In genomic region chr15:100042558-100042957, GRCh38 we compare ENCODE assay signal across 19 cellular contexts.
DNase-seq lines count a peak whose midpoint lies in the region; ATAC-seq and TF ChIP-seq lines count a peak whose summit lies in the region.
"Had no signal": no experiment of that assay in that cellular context is flagged by ENCODE, and none has a peak within 500 bp of the region (broad histone marks: within the 10 kb centered on the region; RNA-seq: fewer than 3 reads in every experiment).

No MANE protein-coding gene starts in this region.

- peaks cover 2 to 4% of the 10 kb centered on the region in 2 donors for H3K36me3 Mint-ChIP-seq in activated T-cell treated with anti-CD3 and anti-CD28 coated beads, Interleukin-2, amount 50 U/mL, for 72 hours (ENCODE audit: insufficient read depth in 2 of 2)
- peaks cover 4% of the 10 kb centered on the region for H3K36me3 Mint-ChIP-seq in activated naive CD4-positive, alpha-beta T cell treated with anti-CD3 and anti-CD28 coated beads, Interleukin-2, amount 10 ng/mL, durations not matched to agents 7 days and 5 days
- H3K36me3 Mint-ChIP-seq: stimulated activated memory B cell treated with anti-CD40 and anti-IgM and Interleukin-4, amounts not matched to agents 10 μg/mL and 1 μg/mL and 100 μg/mL, for 72 hours had no signal

- H3K27ac ChIP-seq in HCT116 (ENCODE audit: low read depth, low read length): peak overlapping the region; percentile 63
- peak overlapping the region; percentile 91 for H3K27ac ChIP-seq in PC-3 (ENCODE audit: low read length)

- RAD21 ChIA-PET in HCT116 (lab: Charles Lee; ENCODE audit: low non-redundant PET in 1 of 2, low total read pairs in 2 of 2, uncharacterized antibody in 2 of 2, unreplicated experiment in 2 of 2): no interaction called here

- no peak for TF ChIP-seq POLR2A in HCT116 (IDR thresholded peaks at IDR 0.05; ENCODE audit: borderline replicate concordance, extremely low read depth, insufficient read depth, insufficient read length)

- H3K9ac ChIP-seq in HCT116 (ENCODE audit: low read length) (peak overlapping the region; percentile 46), PC-3 (ENCODE audit: low read length) (peak overlapping the region; percentile 30)

- POLR2A ChIA-PET in HCT116 (lab: Charles Lee) (no interaction called here), PC-3 (lab: Charles Lee; ENCODE audit: unreplicated experiment) (no interaction called here)

- BruUV-seq in HCT116 (replicated peaks; lab: Mats Ljungman, UMichigan): no TSS peak
- BruUV-seq in PC-3 (replicated peaks; lab: Mats Ljungman, UMichigan): no TSS peak

- H3K9me3 ChIP-seq in HCT116 (ENCODE audit: control insufficient read depth in 1 of 2, insufficient read depth in 1 of 2, low read depth in 1 of 2, low read length in 2 of 2): no peaks in the 10 kb centered on the region
- H3K9me3 ChIP-seq in PC-3 (ENCODE audit: low read length): no peaks in the 10 kb centered on the region
- H3K9me3 ChIP-seq: right atrium auricular region, uterus had no signal

- no peak overlapping the region for H3K27ac Mint-ChIP-seq in activated T-cell treated with anti-CD3 and anti-CD28 coated beads, Interleukin-2, amount 50 U/mL, for 72 hours
- no peak overlapping the region for H3K27ac Mint-ChIP-seq in activated naive CD4-positive, alpha-beta T cell treated with anti-CD3 and anti-CD28 coated beads, Interleukin-2, amount 10 ng/mL, durations not matched to agents 7 days and 5 days
- H3K27ac Mint-ChIP-seq: B cell; natural killer cell treated with Interleukin-12 subunit alpha and Interleukin-12 subunit beta and Interleukin-15 and Interleukin-18, amount 100 ng/mL, for 72 hours; stimulated activated memory B cell treated with anti-CD40 and anti-IgM and Interleukin-4, amounts not matched to agents 10 μg/mL and 1 μg/mL and 100 μg/mL, for 72 hours had no signal

- H3K36me3 ChIP-seq in HCT116 (ENCODE audit: control insufficient read depth in 1 of 2, insufficient read depth in 2 of 2, low read length in 2 of 2) (no peaks in the 10 kb centered on the region), PC-3 (ENCODE audit: low read depth, low read length) (no peaks in the 10 kb centered on the region; the same call in 1 of the 2 replicates)
- H3K36me3 ChIP-seq: right atrium auricular region, uterus had no signal

- peaks cover 0 to 4% of the 10 kb centered on the region in 2 donors for H3K9me3 Mint-ChIP-seq in activated T-cell treated with anti-CD3 and anti-CD28 coated beads, Interleukin-2, amount 50 U/mL, for 72 hours
- H3K9me3 Mint-ChIP-seq in activated naive CD4-positive, alpha-beta T cell treated with anti-CD3 and anti-CD28 coated beads, Interleukin-2, amount 10 ng/mL, durations not matched to agents 7 days and 5 days: peaks cover 6% of the 10 kb centered on the region

- H3K79me2 ChIP-seq in HCT116 (ENCODE audit: insufficient read depth, low read length) (no peaks in the 10 kb centered on the region), PC-3 (ENCODE audit: low read length) (no peaks in the 10 kb centered on the region)

- H4K20me1 ChIP-seq in HCT116 (ENCODE audit: insufficient read depth) (no peaks in the 10 kb centered on the region), PC-3 (ENCODE audit: low read length) (no peaks in the 10 kb centered on the region)

- H3K9me2 ChIP-seq in HCT116 (ENCODE audit: insufficient read depth) (no peaks in the 10 kb centered on the region), PC-3 (replicated peaks; ENCODE audit: low read length) (no peaks in the 10 kb centered on the region)

- H3K4me2 ChIP-seq in HCT116 (ENCODE audit: low read length): peak overlapping the region; percentile 78
- H3K4me2 ChIP-seq in PC-3 (ENCODE audit: low read length): peak overlapping the region; percentile 82

- no peaks in the 10 kb centered on the region for H3K27me3 Mint-ChIP-seq in activated T-cell treated with anti-CD3 and anti-CD28 coated beads, Interleukin-2, amount 50 U/mL, for 72 hours (ENCODE audit: low read depth)
- H3K27me3 Mint-ChIP-seq in activated naive CD4-positive, alpha-beta T cell treated with anti-CD3 and anti-CD28 coated beads, Interleukin-2, amount 10 ng/mL, durations not matched to agents 7 days and 5 days: no peaks in the 10 kb centered on the region
- H3K27me3 Mint-ChIP-seq: stimulated activated memory B cell treated with anti-CD40 and anti-IgM and Interleukin-4, amounts not matched to agents 10 μg/mL and 1 μg/mL and 100 μg/mL, for 72 hours had no signal

- H3K4me1 ChIP-seq in HCT116 (ENCODE audit: control insufficient read depth in 1 of 2, insufficient read depth in 2 of 2, low read length in 2 of 2) (peaks cover 25 to 27% of the 10 kb centered on the region in 2 experiments), PC-3 (ENCODE audit: insufficient read depth, low read length) (peaks cover 35% of the 10 kb centered on the region)
- H3K4me1 ChIP-seq: uterus had no signal

- H3K27me3 ChIP-seq in HCT116 (ENCODE audit: insufficient read depth, low read length): no peaks in the 10 kb centered on the region
- no peaks in the 10 kb centered on the region for H3K27me3 ChIP-seq in PC-3 (ENCODE audit: low read length)
- H3K27me3 ChIP-seq: right atrium auricular region, uterus had no signal

- H3K4me1 Mint-ChIP-seq in activated T-cell treated with anti-CD3 and anti-CD28 coated beads, Interleukin-2, amount 50 U/mL, for 72 hours (ENCODE audit: low read depth): peaks cover 11% of the 10 kb centered on the region
- peaks cover 2% of the 10 kb centered on the region for H3K4me1 Mint-ChIP-seq in activated naive CD4-positive, alpha-beta T cell treated with anti-CD3 and anti-CD28 coated beads, Interleukin-2, amount 10 ng/mL, durations not matched to agents 7 days and 5 days
- H3K4me1 Mint-ChIP-seq: B cell had no signal

- CTCF ChIA-PET in HCT116 (lab: Charles Lee): no interaction called here
- CTCF ChIA-PET in PC-3 (lab: Charles Lee): no interaction called here
- CTCF ChIA-PET in activated naive CD4-positive, alpha-beta T cell treated with anti-CD3 and anti-CD28 coated beads, Interleukin-2, amount 10 ng/mL, durations not matched to agents 7 days and 5 days (lab: Charles Lee): no interaction called here

- peaks cover 17% of the 10 kb centered on the region for H3F3A ChIP-seq in PC-3 (ENCODE audit: low read length, unreplicated experiment)

- TF ChIP-seq RAD21 in HCT116 (IDR thresholded peaks at IDR 0.05; ENCODE audit: low read depth): no peak

- H3K4me3 Mint-ChIP-seq in activated T-cell treated with anti-CD3 and anti-CD28 coated beads, Interleukin-2, amount 50 U/mL, for 72 hours: no peak overlapping the region
- H3K4me3 Mint-ChIP-seq in activated naive CD4-positive, alpha-beta T cell treated with anti-CD3 and anti-CD28 coated beads, Interleukin-2, amount 10 ng/mL, durations not matched to agents 7 days and 5 days: no peak overlapping the region
- H3K4me3 Mint-ChIP-seq: activated T-cell treated with anti-CD3 and anti-CD28 coated beads, Interleukin-2, amount 50 U/mL, for 4 hours; B cell; natural killer cell treated with Interleukin-12 subunit alpha and Interleukin-12 subunit beta and Interleukin-15 and Interleukin-18, amount 100 ng/mL, for 72 hours; stimulated activated memory B cell treated with anti-CD40 and anti-IgM and Interleukin-4, amounts not matched to agents 10 μg/mL and 1 μg/mL and 100 μg/mL, for 72 hours had no signal

- H2AFZ ChIP-seq in HCT116 (ENCODE audit: low read depth, low read length, poor library complexity, severe bottlenecking) (peak overlapping the region; percentile 86), PC-3 (ENCODE audit: low read length) (peak overlapping the region; percentile 49)

- DNase-seq in HCT116 (ENCODE audit: low read depth, low spot score) (no peak), PC-3 (peak; percentile 66), dermis blood vessel endothelial cell (peak; percentile 2), omental fat pad (ENCODE audit: low spot score) (no peak), SHP77 (lab: John Stamatoyannopoulos, UW) (no peak), cardiac septum (ENCODE audit: low spot score) (no peak)
- no peak for DNase-seq in activated T-cell treated with anti-CD3 and anti-CD28 coated beads, Interleukin-2, amount 50 U/mL, for 72 hours
- DNase-seq in activated naive CD4-positive, alpha-beta T cell treated with anti-CD3 and anti-CD28 coated beads, Interleukin-2, amount 10 ng/mL, durations not matched to agents 7 days and 5 days: no peak
- DNase-seq: activated CD4-positive, alpha-beta T cell treated with anti-CD3 and anti-CD28 coated beads for 48 hours; activated T-cell treated with anti-CD3 and anti-CD28 coated beads, Interleukin-2, amount 50 U/mL, for 4 hours; Karpas-422; NCI-H2171; stimulated activated CD4-positive, alpha-beta T cell treated with anti-CD3 and anti-CD28 coated beads, Interleukin-4, amount 100 ng/mL, for 4 hours; T-helper 1 cell; uterus had no signal

- TF ChIP-seq CTCF in HCT116 (IDR thresholded peaks at IDR 0.05 in 2 of 3, conservative IDR thresholded peaks at IDR 0.05 in 1 of 3; ENCODE audit: borderline replicate concordance in 1 of 3, insufficient read depth in 1 of 3, low read depth in 2 of 3, low read length in 2 of 3): no peak
- 0 out of 2 replicates have a peak, but pooled peaks have one; percentile 13 for TF ChIP-seq CTCF in PC-3 (conservative IDR thresholded peaks at IDR 0.05; ENCODE audit: low read depth, low read length)
- TF ChIP-seq CTCF in omental fat pad (IDR thresholded peaks at IDR 0.05): no peak

- intact Hi-C loops in HCT116 (cut with micrococcal nuclease): loop anchor here (5.0 kb wide), 1 partner anchor 295 kb away; no protein-coding TSS in a partner anchor
- intact Hi-C loops in PC-3 (cut with micrococcal nuclease): loop anchor here (2.0 to 10.0 kb wide), 2 partner anchors 84 to 172 kb away; no protein-coding TSS in a partner anchor
- intact Hi-C loops in cardiac septum (cut with DNase I): no loop called here

- ATAC-seq in HCT116: peak; percentile 64
- peak; percentile 68 for ATAC-seq in PC-3
- peak; percentile 14 for ATAC-seq in omental fat pad (ENCODE audit: low FRiP score)
- no peak for ATAC-seq in activated T-cell treated with anti-CD3 and anti-CD28 coated beads, Interleukin-2, amount 50 U/mL, for 72 hours (replicated peaks in 1 of 2)
- ATAC-seq: activated T-cell treated with anti-CD3 and anti-CD28 coated beads, Interleukin-2, amount 50 U/mL, for 4 hours; natural killer cell treated with Interleukin-12 subunit alpha and Interleukin-12 subunit beta and Interleukin-15 and Interleukin-18, amount 100 ng/mL, for 72 hours; stimulated activated memory B cell treated with anti-CD40 and anti-IgM and Interleukin-4, amounts not matched to agents 10 μg/mL and 1 μg/mL and 100 μg/mL, for 72 hours had no signal

- H3K4me3 ChIP-seq in HCT116 (replicated peaks in 1 of 2; ENCODE audit: low read depth in 1 of 2, low read length in 2 of 2) (peak overlapping the region in 1 of 2 experiments; percentile 46; a peak in 2 of 4 replicates), PC-3 (ENCODE audit: low read length) (peak overlapping the region; percentile 59)
- H3K4me3 ChIP-seq: right atrium auricular region, uterus had no signal

TF ChIP-seq in HCT116, 20 proteins besides CTCF, POLR2A, EP300 and RAD21 (continues in another document):
- TF ChIP-seq ZFX (IDR thresholded peaks at IDR 0.05): no peak
- TF ChIP-seq ELF1 (IDR thresholded peaks at IDR 0.05; ENCODE audit: borderline replicate concordance, low read depth): no peak
- TF ChIP-seq EZH2 (IDR thresholded peaks at IDR 0.05): no peak
- TF ChIP-seq YY1 (IDR thresholded peaks at IDR 0.05; ENCODE audit: extremely low read depth, insufficient replicate concordance, low read depth, low read length): no peak

Comparison
In these comparisons a context has a peak if more than half of its experiments do, and no peak if none do; other contexts are left out.
1. ATAC-seq: peak in HCT116 (single experiment), PC-3 (single experiment) and omental fat pad (single experiment); none in activated T-cell treated with anti-CD3 and anti-CD28 coated beads, Interleukin-2, amount 50 U/mL, for 72 hours (0 of 2).
2. DNase-seq: peak in PC-3 (single experiment) and dermis blood vessel endothelial cell (single experiment); none in HCT116 (single experiment), omental fat pad (single experiment), SHP77 (0 of 2), cardiac septum (single experiment), activated T-cell treated with anti-CD3 and anti-CD28 coated beads, Interleukin-2, amount 50 U/mL, for 72 hours (0 of 2) and activated naive CD4-positive, alpha-beta T cell treated with anti-CD3 and anti-CD28 coated beads, Interleukin-2, amount 10 ng/mL, durations not matched to agents 7 days and 5 days (single experiment).